ENCODE assay signal across 16 cellular contexts in the genomic region with DNA sequence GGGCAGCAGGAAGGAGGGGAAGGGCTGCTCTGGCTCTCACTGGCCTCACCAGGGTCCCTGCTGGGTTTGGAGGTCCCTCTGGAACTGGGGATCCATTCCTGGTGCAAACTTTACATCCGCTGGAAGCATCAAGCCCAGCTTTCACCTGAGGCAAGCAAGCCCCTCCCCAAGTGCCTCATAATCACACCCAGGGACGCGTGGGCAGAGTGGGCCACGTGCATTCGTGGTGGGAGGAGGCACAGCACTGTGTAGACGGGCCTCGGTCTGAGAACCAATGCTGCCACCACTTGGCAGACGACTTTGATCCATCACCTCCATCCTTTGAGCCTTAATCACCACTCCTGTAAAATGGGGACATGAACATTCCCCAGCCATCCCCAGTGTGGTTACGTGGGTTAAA.
A peak's percentile ranks its signal among the peaks of the same experiment; 100 is the strongest.
DNase-seq lines count a peak whose midpoint lies in the region; ATAC-seq lines count a peak whose summit lies in the region.
"Had no signal": no experiment of that assay in that cellular context is flagged by ENCODE, and none has a peak within 500 bp of the region (broad histone marks: within the 10 kb centered on the region; RNA-seq: fewer than 3 reads in every experiment).

No MANE protein-coding gene starts in this region.

- H3K27ac Mint-ChIP-seq in stimulated activated effector memory CD8-positive, alpha-beta T cell treated with anti-CD3 and anti-CD28 coated beads, Interleukin-12 subunit alpha, Interleukin-12 subunit beta, amount 100 ng/mL, for 72 hours = no peak overlapping the region
- H3K27ac Mint-ChIP-seq: CD8-positive, alpha-beta T cell; GM23338; HFFc6 had no signal

- no peaks in the 10 kb centered on the region for H3K4me1 Mint-ChIP-seq in stimulated activated effector memory CD8-positive, alpha-beta T cell treated with anti-CD3 and anti-CD28 coated beads, Interleukin-12 subunit alpha, Interleukin-12 subunit beta, amount 100 ng/mL, for 72 hours
- H3K4me1 Mint-ChIP-seq: GM23338 had no signal

- H3K36me3 Mint-ChIP-seq in stimulated activated effector memory CD8-positive, alpha-beta T cell treated with anti-CD3 and anti-CD28 coated beads, Interleukin-12 subunit alpha, Interleukin-12 subunit beta, amount 100 ng/mL, for 72 hours = no peaks in the 10 kb centered on the region
- H3K36me3 Mint-ChIP-seq: CD8-positive, alpha-beta T cell had no signal

- H3K9me3 Mint-ChIP-seq in stimulated activated effector memory CD8-positive, alpha-beta T cell treated with anti-CD3 and anti-CD28 coated beads, Interleukin-12 subunit alpha, Interleukin-12 subunit beta, amount 100 ng/mL, for 72 hours = no peaks in the 10 kb centered on the region
- H3K9me3 Mint-ChIP-seq: CD8-positive, alpha-beta T cell; GM23338; HFFc6 had no signal

- intact Hi-C loops in cardiac septum (cut with DNase I) = no loop called here
- intact Hi-C loops in Right ventricle myocardium superior (cut with DNase I) = no loop called here
- intact Hi-C loops in sciatic nerve (cut with DNase I) = no loop called here

- ATAC-seq in Right ventricle myocardium superior (ENCODE audit: poor library complexity) (no peak), sciatic nerve (no peak), HG03520 (IDR thresholded peaks at IDR 0.05; ENCODE audit: unreplicated experiment) (no peak), GM18907 (IDR thresholded peaks at IDR 0.05; ENCODE audit: unreplicated experiment) (no peak)
- ATAC-seq in stimulated activated effector memory CD8-positive, alpha-beta T cell treated with anti-CD3 and anti-CD28 coated beads, Interleukin-12 subunit alpha, Interleukin-12 subunit beta, amount 100 ng/mL, for 72 hours = no peak
- ATAC-seq: CD8-positive, alpha-beta T cell; GM23338 had no signal

- DNase-seq in cardiac septum (ENCODE audit: low spot score) = peak; percentile 43
- no peak for DNase-seq in Right ventricle myocardium superior
- DNase-seq in ecto neural progenitor cell (ENCODE audit: low spot score) = peak; percentile 15
- DNase-seq in sciatic nerve (ENCODE audit: low spot score) = peak; percentile 48
- DNase-seq in stimulated activated effector memory CD8-positive, alpha-beta T cell treated with anti-CD3 and anti-CD28 coated beads, Interleukin-12 subunit alpha, Interleukin-12 subunit beta, amount 100 ng/mL, for 72 hours (ENCODE audit: low spot score in 2 of 2) = no peak
- no peak for DNase-seq in NOMO-1 (lab: John Stamatoyannopoulos, UW; ENCODE audit: unreplicated experiment in 2 of 2)
- DNase-seq: 8988T; Calu3; CD8-positive, alpha-beta T cell; DMS79 treated with DMSO at 0.1 percent for 48 hours; GF-D8; HCEC 1CT; HFFc6 had no signal

- no peak overlapping the region for H3K4me3 Mint-ChIP-seq in stimulated activated effector memory CD8-positive, alpha-beta T cell treated with anti-CD3 and anti-CD28 coated beads, Interleukin-12 subunit alpha, Interleukin-12 subunit beta, amount 100 ng/mL, for 72 hours
- H3K4me3 Mint-ChIP-seq: CD8-positive, alpha-beta T cell; GM23338; HFFc6 had no signal

Comparison
In these comparisons a context has a peak if more than half of its experiments do, and no peak if none do; other contexts are left out.
1. DNase-seq: peak in cardiac septum (single experiment), ecto neural progenitor cell (single experiment) and sciatic nerve (single experiment); none in Right ventricle myocardium superior (single experiment), stimulated activated effector memory CD8-positive, alpha-beta T cell treated with anti-CD3 and anti-CD28 coated beads, Interleukin-12 subunit alpha, Interleukin-12 subunit beta, amount 100 ng/mL, for 72 hours (0 of 2) and NOMO-1 (0 of 2).